9 cellular contexts compared by ENCODE assay signal in genomic region chr12:48816148-48816854, GRCh38. TPM values are rescaled to one million over a fixed set of nuclear protein-coding genes. Genes with fewer than 3 reads are reported as not detected.
DNase-seq lines count a peak whose midpoint lies in the region; FAIRE-seq and TF ChIP-seq lines count a peak whose summit lies in the region.
"Had no signal": no experiment of that assay in that cellular context is flagged by ENCODE, and none has a peak within 500 bp of the region (broad histone marks: within the 10 kb centered on the region; RNA-seq: fewer than 3 reads in every experiment).

No MANE protein-coding gene starts in this region.

- no peak overlapping the region for H4K8ac ChIP-seq in mesenchymal stem cell (ENCODE audit: low read length)

- H3K18ac ChIP-seq in mesenchymal stem cell (ENCODE audit: low read depth in 1 of 2, low read length in 2 of 2), result peak overlapping the region in 1 of 2 experiments; percentile 24

- no peak overlapping the region for H2AK5ac ChIP-seq in mesenchymal stem cell (ENCODE audit: low read length, severe bottlenecking)

- no peak overlapping the region for H3K23ac ChIP-seq in mesenchymal stem cell (ENCODE audit: low read length in 2 of 2)

- no peaks in the 10 kb centered on the region for H3K36me3 ChIP-seq in A673 (ENCODE audit: insufficient read depth, low read length, poor library complexity, severe bottlenecking)
- no peaks in the 10 kb centered on the region for H3K36me3 ChIP-seq in astrocyte (ENCODE audit: insufficient read depth, low read length)
- peaks cover 0 to 5% of the 10 kb centered on the region in 2 experiments for H3K36me3 ChIP-seq in mesenchymal stem cell (ENCODE audit: control insufficient read depth in 1 of 2, insufficient read depth in 2 of 2, low read depth in 1 of 2, low read length in 2 of 2)

- CTCF ChIA-PET in A673 (lab: Charles Lee), result interaction anchor here (0.6 to 1.7 kb wide), 4 partner anchors 37 to 1074 kb away, joined by 3 to 20 read pairs (median 6); no protein-coding TSS in a partner anchor

- peaks cover 38% of the 10 kb centered on the region for H3K79me1 ChIP-seq in mesenchymal stem cell (replicated peaks; ENCODE audit: low read length, poor library complexity, severe bottlenecking)

- H3K14ac ChIP-seq in mesenchymal stem cell (ENCODE audit: low read length in 2 of 2), result no peak overlapping the region

- no peak for FAIRE-seq in astrocyte (lab: Jason Lieb, UNC)
- FAIRE-seq: colon had no signal

- H3K9me3 ChIP-seq in A673 (ENCODE audit: low read depth, low read length, poor library complexity, severe bottlenecking), result no peaks in the 10 kb centered on the region
- H3K9me3 ChIP-seq in astrocyte (ENCODE audit: insufficient read depth, low read depth, low read length), result no peaks in the 10 kb centered on the region
- H3K9me3 ChIP-seq in mesenchymal stem cell (ENCODE audit: control insufficient read depth, low read length), result no peaks in the 10 kb centered on the region

- H3K27me3 ChIP-seq in A673 (replicated peaks; ENCODE audit: insufficient read depth, low read depth, low read length, poor library complexity) (no peaks in the 10 kb centered on the region), astrocyte (ENCODE audit: insufficient read depth, low read length) (no peaks in the 10 kb centered on the region), mesenchymal stem cell (ENCODE audit: control insufficient read depth in 1 of 2, insufficient read depth in 1 of 2, low read length in 2 of 2) (no peaks in the 10 kb centered on the region)

- H3K4me1 Mint-ChIP-seq in HFFc6 (ENCODE audit: low read depth) (peaks cover 45% of the 10 kb centered on the region), astrocyte (ENCODE audit: low read depth, unreplicated experiment) (peaks cover 19% of the 10 kb centered on the region)

- H3K9me3 Mint-ChIP-seq in HFFc6, result no peaks in the 10 kb centered on the region
- no peaks in the 10 kb centered on the region for H3K9me3 Mint-ChIP-seq in astrocyte (ENCODE audit: unreplicated experiment)

- peak overlapping the region; percentile 1 for H4K91ac ChIP-seq in mesenchymal stem cell (ENCODE audit: low read length)

- intact Hi-C loops in A673 (cut with micrococcal nuclease; ENCODE audit: unreplicated experiment), result no loop called here

- H3K4me1 ChIP-seq in A673 (ENCODE audit: insufficient read depth, low read length, poor library complexity, severe bottlenecking), result peaks cover 26% of the 10 kb centered on the region
- peaks cover 34% of the 10 kb centered on the region for H3K4me1 ChIP-seq in astrocyte (ENCODE audit: insufficient read depth, low read length)
- H3K4me1 ChIP-seq in mesenchymal stem cell (ENCODE audit: control insufficient read depth, insufficient read depth, low read depth, low read length), result peaks cover 38% of the 10 kb centered on the region

- TF ChIP-seq CTCF in A673 (conservative IDR thresholded peaks at IDR 0.05; ENCODE audit: low read depth, low read length), result no peak
- TF ChIP-seq CTCF in HFFc6 (IDR thresholded peaks at IDR 0.05), result no peak
- TF ChIP-seq CTCF in astrocyte (IDR thresholded peaks at IDR 0.05; ENCODE audit: insufficient read depth, low read depth, low read length), result no peak

- H3K4me3 Mint-ChIP-seq in HFFc6, result peak overlapping the region; percentile 97
- H3K4me3 Mint-ChIP-seq in astrocyte (ENCODE audit: unreplicated experiment), result peak overlapping the region; percentile 95

- peak overlapping the region; percentile 60 for H2BK15ac ChIP-seq in mesenchymal stem cell (ENCODE audit: low read depth, poor library complexity, severe bottlenecking)

- 18% methylated on average over 1 of the region's 3 CpGs for WGBS in mesenchymal stem cell

- H3K4me2 ChIP-seq in astrocyte (ENCODE audit: low read length) (peak overlapping the region; percentile 100), mesenchymal stem cell (ENCODE audit: low read length, poor library complexity, severe bottlenecking) (peak overlapping the region; percentile 94)

- H3K27ac ChIP-seq in A673 (ENCODE audit: low read depth, low read length, poor library complexity, severe bottlenecking) (no peak overlapping the region), astrocyte (ENCODE audit: low read depth, low read length) (no peak overlapping the region), mesenchymal stem cell (ENCODE audit: low read length, poor library complexity, severe bottlenecking) (no peak overlapping the region)

- H3K79me2 ChIP-seq in astrocyte (ENCODE audit: insufficient read depth, low read length), result peaks cover 26% of the 10 kb centered on the region

- no peak overlapping the region for H3K4ac ChIP-seq in mesenchymal stem cell (ENCODE audit: low read depth in 1 of 2, low read length in 2 of 2)

- H2BK5ac ChIP-seq in mesenchymal stem cell (ENCODE audit: low read depth, low read length, poor library complexity, severe bottlenecking), result no peak overlapping the region

- POLR2A ChIA-PET in A673 (lab: Charles Lee; ENCODE audit: low non-redundant PET), result interaction anchor here (0.6 kb wide), 1 partner anchor 141 kb away, joined by 7 read pairs; the partner anchor contains the start of gene ARF3

- H4K20me1 ChIP-seq in astrocyte (ENCODE audit: insufficient read depth, low read length), result peaks cover 23% of the 10 kb centered on the region

- BruUV-seq in A673 (replicated peaks; lab: Mats Ljungman, UMichigan), result no TSS peak

- no peaks in the 10 kb centered on the region; the same call in 1 of the 2 replicates for H3K27me3 Mint-ChIP-seq in HFFc6 (ENCODE audit: insufficient read depth)
- H3K27me3 Mint-ChIP-seq in astrocyte (ENCODE audit: low read depth, unreplicated experiment), result peaks cover 5% of the 10 kb centered on the region

- no peak overlapping the region for H2BK120ac ChIP-seq in mesenchymal stem cell (ENCODE audit: low read depth, low read length)

- peak overlapping the region; percentile 91 for H3K9ac ChIP-seq in astrocyte (ENCODE audit: low read length)
- peak overlapping the region; percentile 96 for H3K9ac ChIP-seq in mesenchymal stem cell (ENCODE audit: low read length)

- H2BK12ac ChIP-seq in mesenchymal stem cell (ENCODE audit: low read length in 2 of 2), result no peak overlapping the region

- no peak overlapping the region for H3K27ac Mint-ChIP-seq in HFFc6
- H3K27ac Mint-ChIP-seq in astrocyte (ENCODE audit: unreplicated experiment), result no peak overlapping the region

- H3K4me3 ChIP-seq in A673 (ENCODE audit: low read depth, low read length, poor library complexity, severe bottlenecking), result peak overlapping the region; percentile 68
- H3K4me3 ChIP-seq in astrocyte (ENCODE audit: insufficient read depth, low read depth, low read length), result peak overlapping the region; percentile 83
- H3K4me3 ChIP-seq in mesenchymal stem cell (ENCODE audit: insufficient read depth in 1 of 2, low read depth in 1 of 2, low read length in 2 of 2), result peak overlapping the region in 1 of 2 experiments; percentile 90

- H3K36me3 Mint-ChIP-seq in HFFc6 (ENCODE audit: low read depth) (no peaks in the 10 kb centered on the region; the same call in 1 of the 2 replicates), astrocyte (ENCODE audit: low read depth, unreplicated experiment) (peaks cover 6% of the 10 kb centered on the region)

- DNase-seq in A673 (ENCODE audit: low spot score) (no peak), HFFc6 (no peak), astrocyte (ENCODE audit: low read depth) (no peak), mesenchymal stem cell (peak; percentile 21), NCI-H2227 treated with DMSO at 0.1 percent for 48 hours (lab: John Stamatoyannopoulos, UW) (no peak), activated gamma-delta T cell (lab: John Stamatoyannopoulos, UW) (no peak), HuH-7.5 (ENCODE audit: low spot score) (no peak), NCI-H146 treated with DMSO at 0.1 percent for 48 hours (lab: John Stamatoyannopoulos, UW; ENCODE audit: unreplicated experiment) (no peak)

- H2AFZ ChIP-seq in astrocyte (ENCODE audit: low read depth, low read length) (no peak overlapping the region), mesenchymal stem cell (ENCODE audit: low read depth, low read length) (no peak overlapping the region)

RNA-seq across cellular contexts. Expression of gene CACNB3, which starts 2.0 kb away (rescaled TPM):
- total RNA-seq in A673 (2021), result 23.8 and 32.4 TPM in 2 replicates
- 10 to 100 TPM; 32.3 to 44.4 (median 38.4) TPM for total RNA-seq in HFFc6 (2021; fragmentation: NEBNext Ultra II Directional; extraction: Animal tissue kit (Norgen Biotek cat#: 25700))
- total RNA-seq in astrocyte, result 36.2 and 40.5 TPM in 2 replicates
- polyA plus RNA-seq in mesenchymal stem cell (2013, experiment 1 of 2), result 43.5 TPM
- polyA plus RNA-seq in mesenchymal stem cell (2013, experiment 2 of 2), result 45.6 TPM

RNA-seq across cellular contexts. Expression of gene ADCY6, which starts 27.4 kb away (rescaled TPM):
- 6.8 and 12.8 TPM in 2 replicates for total RNA-seq in A673 (2021)
- 10 to 100 TPM; 20.3 to 31.6 (median 22.4) TPM for total RNA-seq in HFFc6 (2021; fragmentation: NEBNext Ultra II Directional; extraction: Animal tissue kit (Norgen Biotek cat#: 25700))
- 28.9 and 33.5 TPM in 2 replicates for total RNA-seq in astrocyte
- polyA plus RNA-seq in mesenchymal stem cell (2013, experiment 1 of 2), result 23.9 TPM
- 21.9 TPM for polyA plus RNA-seq in mesenchymal stem cell (2013, experiment 2 of 2)

RNA-seq across cellular contexts. Expression of gene DDX23, which starts 35.7 kb away (rescaled TPM):
- 111 and 135 TPM in 2 replicates for total RNA-seq in A673 (2021)
- 10 to 100 TPM; 57.4 to 84.1 (median 69.8) TPM for total RNA-seq in HFFc6 (2021; fragmentation: NEBNext Ultra II Directional; extraction: Animal tissue kit (Norgen Biotek cat#: 25700))
- total RNA-seq in astrocyte, result 66.7 and 77.1 TPM in 2 replicates
- polyA plus RNA-seq in mesenchymal stem cell (2013, experiment 1 of 2), result 49.3 TPM
- 45.4 TPM for polyA plus RNA-seq in mesenchymal stem cell (2013, experiment 2 of 2)

RNA-seq across cellular contexts. Expression of gene RND1, which starts 49.4 kb away (rescaled TPM):
- total RNA-seq in A673 (2021) (2.0 and 2.7 TPM in 2 replicates), astrocyte (2.2 and 2.4 TPM in 2 replicates)
- under 1 TPM in 4 of 6 experiments, not detected in 2; 0.12 to 0.68 (median 0.18) TPM for total RNA-seq in HFFc6 (2021; fragmentation: NEBNext Ultra II Directional; extraction: Animal tissue kit (Norgen Biotek cat#: 25700))
- polyA plus RNA-seq in mesenchymal stem cell (2013, experiment 1 of 2), result 0.39 TPM
- polyA plus RNA-seq in mesenchymal stem cell (2013, experiment 2 of 2), result 0.51 TPM
